ENCODE assay signal across 13 cellular contexts in genomic region chr1:109263234-109263596, GRCh38. TPM values are rescaled to one million over a fixed set of nuclear protein-coding genes. Genes with fewer than 3 reads are reported as not detected.
DNase-seq lines count a peak whose midpoint lies in the region; ATAC-seq, FAIRE-seq and TF ChIP-seq lines count a peak whose summit lies in the region.
"Had no signal": no experiment of that assay in that cellular context is flagged by ENCODE, and none has a peak within 500 bp of the region (broad histone marks: within the 10 kb centered on the region; RNA-seq: fewer than 3 reads in every experiment).

No MANE protein-coding gene starts in this region.

- TF ChIP-seq EP300 in K562 (IDR thresholded peaks at IDR 0.05; ENCODE audit: low read length), result no peak
- TF ChIP-seq EP300 in sigmoid colon (IDR thresholded peaks at IDR 0.05), result no peak

- no peak overlapping the region for H3K9ac ChIP-seq in K562 (ENCODE audit: insufficient read depth in 1 of 2, low read depth in 2 of 2, low read length in 2 of 2)

- H3K4me3 ChIP-seq in K562 (no peak overlapping the region), sigmoid colon (no peak overlapping the region)
- H3K4me3 ChIP-seq: stomach had no signal

- no peak for FAIRE-seq in K562 (lab: Jason Lieb, UNC)

- H3K4me1 ChIP-seq in K562 (replicated peaks in 1 of 2; ENCODE audit: control insufficient read depth in 2 of 2, insufficient read depth in 2 of 2, low read length in 2 of 2), result peaks cover 0 to 37% of the 10 kb centered on the region in 2 experiments; a peak in 2 of 5 replicates
- peaks cover 0 to 9% (median 2%) of the 10 kb centered on the region in 4 donors for H3K4me1 ChIP-seq in sigmoid colon

- no peak overlapping the region for H3K4me3 Mint-ChIP-seq in naive thymus-derived CD8-positive, alpha-beta T cell
- H3K4me3 Mint-ChIP-seq: activated CD4-positive, alpha-beta memory T cell treated with anti-CD3 and anti-CD28 coated beads, Interleukin-2, amount 10 ng/mL, durations not matched to agents 7 days and 5 days had no signal

- CTCF ChIA-PET in K562 (lab: Yijun Ruan, JAX; ENCODE audit: low intra/inter-chr PET ratio), result interaction anchor here (0.6 to 5.5 kb wide), 6 partner anchors 10 to 269 kb away, joined by 3 to 91 read pairs (median 16); partner anchors contain the start of gene SORT1

- no peaks in the 10 kb centered on the region for H3K79me2 ChIP-seq in K562 (ENCODE audit: control insufficient read depth, insufficient read depth, low read length)

- DNase-seq in DMS153 treated with DMSO at 0.1 percent for 48 hours (lab: John Stamatoyannopoulos, UW; ENCODE audit: unreplicated experiment) (peak; percentile 94), K562 (ENCODE audit: extremely low read depth in 1 of 4, low spot score in 3 of 4) (no peak), putamen (ENCODE audit: low spot score) (no peak), sigmoid colon (no peak), SK-N-DZ (ENCODE audit: low spot score) (no peak)
- DNase-seq in naive thymus-derived CD8-positive, alpha-beta T cell, result no peak
- no peak for DNase-seq in effector CD4-positive, alpha-beta T cell
- DNase-seq: NCI-H187 treated with DMSO at 0.1 percent for 48 hours had no signal

- no peak overlapping the region for H2AFZ ChIP-seq in K562 (ENCODE audit: low read depth, low read length)

- peaks cover 45% of the 10 kb centered on the region; the same call in 2 of the 3 replicates for H3K36me3 ChIP-seq in K562 (ENCODE audit: control insufficient read depth, insufficient read depth, low read length)
- H3K36me3 ChIP-seq in sigmoid colon, result peaks cover 0 to 38% (median 4%) of the 10 kb centered on the region in 4 donors

- H3K27me3 ChIP-seq in K562 (ENCODE audit: control insufficient read depth in 2 of 2, insufficient read depth in 2 of 2, low read length in 2 of 2), result no peaks in the 10 kb centered on the region
- no peaks in the 10 kb centered on the region for H3K27me3 ChIP-seq in sigmoid colon
- H3K27me3 ChIP-seq: stomach had no signal

- H3K9me3 ChIP-seq in K562 (replicated peaks; ENCODE audit: control insufficient read depth, insufficient read depth, low read depth, low read length), result no peaks in the 10 kb centered on the region
- H3K9me3 ChIP-seq in sigmoid colon, result no peaks in the 10 kb centered on the region
- H3K9me3 ChIP-seq: stomach had no signal

- no peak for TF ChIP-seq RAD21 in K562 (CRISPR knock-in tag; conservative IDR thresholded peaks at IDR 0.05 in 1 of 2, IDR thresholded peaks at IDR 0.05 in 1 of 2)

- H3K36me3 Mint-ChIP-seq in naive thymus-derived CD8-positive, alpha-beta T cell, result peaks cover 0 to 2% (median 0%) of the 10 kb centered on the region in 3 donors

- no peaks in the 10 kb centered on the region for H3K9me3 Mint-ChIP-seq in naive thymus-derived CD8-positive, alpha-beta T cell
- H3K9me3 Mint-ChIP-seq: activated CD4-positive, alpha-beta memory T cell treated with anti-CD3 and anti-CD28 coated beads, Interleukin-2, amount 10 ng/mL, durations not matched to agents 7 days and 5 days had no signal

- WGBS in K562 (ENCODE audit: insufficient coverage, low coverage, missing lambda C conversion rate), result 48% methylated on average over 10 of the region's 12 CpGs
- WGBS in sigmoid colon, 2 donors, result 74 to 77% methylated on average over 12 of the region's 12 CpGs

- H4K20me1 ChIP-seq in K562 (replicated peaks; ENCODE audit: control insufficient read depth, insufficient read depth, low read length), result no peaks in the 10 kb centered on the region

- peaks cover 4 to 10% (median 5%) of the 10 kb centered on the region in 4 donors for H3K4me1 Mint-ChIP-seq in naive thymus-derived CD8-positive, alpha-beta T cell

- H3K27me3 Mint-ChIP-seq in naive thymus-derived CD8-positive, alpha-beta T cell, result no peaks in the 10 kb centered on the region
- H3K27me3 Mint-ChIP-seq: activated CD4-positive, alpha-beta memory T cell treated with anti-CD3 and anti-CD28 coated beads, Interleukin-2, amount 10 ng/mL, durations not matched to agents 7 days and 5 days had no signal

- no peaks in the 10 kb centered on the region for H3K9me1 ChIP-seq in K562 (ENCODE audit: control insufficient read depth, insufficient read depth, low read length)

- in situ Hi-C loops in K562 (cut with MboI), result loop anchor here (5.0 kb wide), 2 partner anchors 139 to 269 kb away; no protein-coding TSS in a partner anchor

- no peak for TF ChIP-seq POLR2A in K562 (conservative IDR thresholded peaks at IDR 0.05)
- TF ChIP-seq POLR2A in sigmoid colon (IDR thresholded peaks at IDR 0.05), result no peak

- intact Hi-C loops in K562 (cut with micrococcal nuclease), result loop anchor here (1.0 to 10.0 kb wide), 4 partner anchors 62 to 269 kb away; partner anchors contain the start of gene ELAPOR1
- intact Hi-C loops in sigmoid colon (cut with DNase I), result loop anchor here (1.0 kb wide), 1 partner anchor 136 kb away; no protein-coding TSS in a partner anchor

- POLR2A ChIA-PET in K562 (lab: Yijun Ruan, JAX), result interaction anchor here (1.0 to 1.4 kb wide), 2 partner anchors 19 to 135 kb away, joined by 3 to 9 read pairs; partner anchors contain the start of genes PSRC1 and SORT1
- POLR2A ChIA-PET in naive thymus-derived CD8-positive, alpha-beta T cell (lab: Charles Lee), result interaction anchor here (1.3 kb wide), 1 partner anchor 135 kb away, joined by 3 read pairs; no protein-coding TSS in a partner anchor

- no peak overlapping the region for H3K27ac Mint-ChIP-seq in naive thymus-derived CD8-positive, alpha-beta T cell
- H3K27ac Mint-ChIP-seq: activated CD4-positive, alpha-beta memory T cell treated with anti-CD3 and anti-CD28 coated beads, Interleukin-2, amount 10 ng/mL, durations not matched to agents 7 days and 5 days had no signal

- TF ChIP-seq CTCF in K562 (IDR thresholded peaks at IDR 0.05 in 2 of 3, conservative IDR thresholded peaks at IDR 0.05 in 1 of 3; ENCODE audit: insufficient read depth in 2 of 3, low read depth in 1 of 3, low read length in 3 of 3) (no peak), sigmoid colon (IDR thresholded peaks at IDR 0.05) (no peak)

- no TSS peak for BruUV-seq in K562 (replicated peaks; lab: Mats Ljungman, UMichigan)

- peak; percentile 11 for ATAC-seq in HG02642 (IDR thresholded peaks at IDR 0.05; ENCODE audit: poor library complexity, unreplicated experiment)
- ATAC-seq in K562, result peak; percentile 14
- ATAC-seq in naive thymus-derived CD8-positive, alpha-beta T cell, result peak; percentile 23 to 32

- H3K27ac ChIP-seq in K562 (ENCODE audit: extremely low read depth, low read depth, low read length) (no peak overlapping the region), sigmoid colon (peak overlapping the region in 1 of 4 donors; percentile 20)

- no peak overlapping the region for H3K4me2 ChIP-seq in K562 (ENCODE audit: insufficient read depth, low read length)

RNA-seq across cellular contexts. Expression of gene CELSR2, which starts 13.9 kb away (rescaled TPM):
- 44.8 and 129 TPM in 2 replicates for total RNA-seq in K562 (2011; cell fraction: chromatin; rRNA removed; ENCODE audit: low replicate concordance)
- total RNA-seq in K562 (2011; cell fraction: nucleolus; rRNA removed), result 69.9 and 80.7 TPM in 2 replicates
- total RNA-seq in K562 (2011; cell fraction: nucleoplasm; rRNA removed), result 57.7 and 69.2 TPM in 2 replicates
- total RNA-seq in K562 (2014; rRNA removed) (4.1 and 5.9 TPM in 2 replicates), K562 (2014; rRNA removed; fragmentation: Illumina TruSeq; extraction: Trizol) (2.7 and 3.0 TPM in 2 replicates), K562 (2015; rRNA removed; fragmentation: Illumina TruSeq; extraction: Trizol) (4.2 and 5.0 TPM in 2 replicates), K562 (2021) (19.1 and 21.9 TPM in 2 replicates), sigmoid colon (10 to 100 TPM in 1 of 4 donors, 1 to 10 TPM in 3; 3.6 to 10.8 (median 5.3) TPM)
- polyA plus RNA-seq in K562 (2011; rRNA removed) (7.2 and 8.2 TPM in 2 replicates), K562 (2014; fragmentation: Illumina TruSeq; extraction: Trizol) (14.1 and 15.3 TPM in 2 replicates), K562 (2014; fragmentation: Nextera tagmentation; extraction: Ambion mirVana) (under 1 TPM; 0.31 to 0.86 TPM), K562 (2014; rRNA removed) (9.0 and 10.2 TPM in 2 replicates), sigmoid colon (1 to 10 TPM in 1 of 3 donors, under 1 TPM in 2; under 0.01 to 3.3 (median under 0.01) TPM)
- polyA plus RNA-seq in K562 (2011; cell fraction: cytosol; rRNA removed), result 8.3 and 12.6 TPM in 2 replicates
- 38.5 and 63.5 TPM in 2 replicates for polyA plus RNA-seq in K562 (2011; cell fraction: nucleus; rRNA removed)
- 15.6 and 17.8 TPM in 2 replicates for polyA plus RNA-seq in K562 (2012)
- 14.3 and 24.2 TPM in 2 replicates for polyA minus RNA-seq in K562 (2011; rRNA and poly(A)+ RNA removed)
- polyA minus RNA-seq in K562 (2011; cell fraction: cytosol; rRNA and poly(A)+ RNA removed), result 23.8 and 25.3 TPM in 2 replicates
- polyA minus RNA-seq in K562 (2011; cell fraction: nucleus; rRNA and poly(A)+ RNA removed), result 31.9 and 33.1 TPM in 2 replicates
- 1 to 10 TPM; 5.4 to 6.8 TPM for total RNA-seq in naive thymus-derived CD8-positive, alpha-beta T cell
- polyA plus RNA-seq in naive thymus-derived CD8-positive, alpha-beta T cell, result under 1 TPM; 0.20 to 0.94 (median 0.30) TPM
- polyA plus RNA-seq in SK-N-DZ (2014; cell fraction: cytosol; rRNA removed), result 13.3 and 16.5 TPM in 2 replicates
- polyA plus RNA-seq in SK-N-DZ (2014; cell fraction: nucleus; rRNA removed), result 19.1 and 33.5 TPM in 2 replicates

RNA-seq across cellular contexts. Expression of gene PSRC1, which starts 19.7 kb away (rescaled TPM):
- total RNA-seq in K562 (2011; cell fraction: chromatin; rRNA removed; ENCODE audit: low replicate concordance), result 69.7 and 109 TPM in 2 replicates
- 85.4 and 86.3 TPM in 2 replicates for total RNA-seq in K562 (2011; cell fraction: nucleolus; rRNA removed)
- 66.2 and 83.3 TPM in 2 replicates for total RNA-seq in K562 (2011; cell fraction: nucleoplasm; rRNA removed)
- total RNA-seq in K562 (2014; rRNA removed), result 52.2 and 64.0 TPM in 2 replicates
- 27.9 and 28.7 TPM in 2 replicates for total RNA-seq in K562 (2014; rRNA removed; fragmentation: Illumina TruSeq; extraction: Trizol)
- 34.7 and 37.0 TPM in 2 replicates for total RNA-seq in K562 (2015; rRNA removed; fragmentation: Illumina TruSeq; extraction: Trizol)
- total RNA-seq in K562 (2021), result 51.8 and 55.4 TPM in 2 replicates
- 39.3 and 59.5 TPM in 2 replicates for polyA plus RNA-seq in K562 (2011; rRNA removed)
- polyA plus RNA-seq in K562 (2011; cell fraction: cytosol; rRNA removed), result 40.2 and 44.2 TPM in 2 replicates
- polyA plus RNA-seq in K562 (2011; cell fraction: nucleus; rRNA removed), result 225 and 272 TPM in 2 replicates
- 43.7 and 45.1 TPM in 2 replicates for polyA plus RNA-seq in K562 (2012)
- polyA plus RNA-seq in K562 (2014; fragmentation: Illumina TruSeq; extraction: Trizol), result 41.8 and 49.7 TPM in 2 replicates
- 1 to 10 TPM; 6.5 to 7.9 TPM for polyA plus RNA-seq in K562 (2014; fragmentation: Nextera tagmentation; extraction: Ambion mirVana)
- polyA plus RNA-seq in K562 (2014; rRNA removed), result 56.1 and 65.2 TPM in 2 replicates
- polyA minus RNA-seq in K562 (2011; rRNA and poly(A)+ RNA removed), result 16.7 and 17.2 TPM in 2 replicates
- polyA minus RNA-seq in K562 (2011; cell fraction: cytosol; rRNA and poly(A)+ RNA removed), result 15.9 and 17.8 TPM in 2 replicates
- polyA minus RNA-seq in K562 (2011; cell fraction: nucleus; rRNA and poly(A)+ RNA removed), result 23.6 and 43.5 TPM in 2 replicates
- under 1 TPM in 1 of 2 experiments, not detected in 1; 0.31 TPM for total RNA-seq in naive thymus-derived CD8-positive, alpha-beta T cell
- polyA plus RNA-seq in naive thymus-derived CD8-positive, alpha-beta T cell, result under 1 TPM in 1 of 3 donors, not detected in 2; 0.89 TPM
- 10 to 100 TPM in 1 of 4 donors, 1 to 10 TPM in 3; 2.3 to 13.6 (median 7.4) TPM for total RNA-seq in sigmoid colon
- polyA plus RNA-seq in sigmoid colon, result 10 to 100 TPM in 1 of 3 donors, 1 to 10 TPM in 2; 3.0 to 12.2 (median 3.6) TPM
- polyA plus RNA-seq in SK-N-DZ (2014; cell fraction: cytosol; rRNA removed), result 83.0 and 87.1 TPM in 2 replicates
- polyA plus RNA-seq in SK-N-DZ (2014; cell fraction: nucleus; rRNA removed), result 240 and 284 TPM in 2 replicates

RNA-seq across cellular contexts. Expression of gene MYBPHL, which starts 43.6 kb away (rescaled TPM):
- 1.2 and 1.7 TPM in 2 replicates for total RNA-seq in K562 (2011; cell fraction: chromatin; rRNA removed; ENCODE audit: low replicate concordance)
- total RNA-seq in K562 (2011; cell fraction: nucleolus; rRNA removed), result 1.2 TPM in 2 replicates
- 1.5 TPM in 1 of 2 replicates, not detected in the other for total RNA-seq in K562 (2011; cell fraction: nucleoplasm; rRNA removed)
- total RNA-seq in K562 (2014; rRNA removed) (0.49 and 0.50 TPM in 2 replicates), K562 (2014; rRNA removed; fragmentation: Illumina TruSeq; extraction: Trizol) (0.33 and 0.57 TPM in 2 replicates), K562 (2015; rRNA removed; fragmentation: Illumina TruSeq; extraction: Trizol) (0.15 and 0.22 TPM in 2 replicates), K562 (2021) (0.34 and 0.66 TPM in 2 replicates), sigmoid colon (not detected)
- polyA plus RNA-seq in K562 (2011; rRNA removed) (0.60 and 1.9 TPM in 2 replicates), K562 (2014; fragmentation: Illumina TruSeq; extraction: Trizol) (0.22 and 0.36 TPM in 2 replicates), K562 (2014; fragmentation: Nextera tagmentation; extraction: Ambion mirVana) (under 1 TPM; 0.20 TPM), K562 (2014; rRNA removed) (0.08 and 0.45 TPM in 2 replicates), sigmoid colon (not detected)
- 0.52 and 2.6 TPM in 2 replicates for polyA plus RNA-seq in K562 (2011; cell fraction: cytosol; rRNA removed)
- polyA plus RNA-seq in K562 (2011; cell fraction: nucleus; rRNA removed), result 0.73 and 4.1 TPM in 2 replicates
- 0.08 and 0.36 TPM in 2 replicates for polyA plus RNA-seq in K562 (2012)
- 0.42 and 0.74 TPM in 2 replicates for polyA minus RNA-seq in K562 (2011; rRNA and poly(A)+ RNA removed)
- polyA minus RNA-seq in K562 (2011; cell fraction: cytosol; rRNA and poly(A)+ RNA removed), result 0.57 TPM in 1 of 2 replicates, not detected in the other
- 0.56 and 0.67 TPM in 2 replicates for polyA minus RNA-seq in K562 (2011; cell fraction: nucleus; rRNA and poly(A)+ RNA removed)
- total RNA-seq in naive thymus-derived CD8-positive, alpha-beta T cell, result not detected
- polyA plus RNA-seq in naive thymus-derived CD8-positive, alpha-beta T cell, result not detected
- not detected in 2 replicates for polyA plus RNA-seq in SK-N-DZ (2014; cell fraction: cytosol; rRNA removed)
- polyA plus RNA-seq in SK-N-DZ (2014; cell fraction: nucleus; rRNA removed), result not detected in 2 replicates
- total RNA-seq: activated CD4-positive, alpha-beta memory T cell treated with anti-CD3 and anti-CD28 coated beads, Interleukin-2, amount 10 ng/mL, durations not matched to agents 7 days and 5 days; glomerular endothelial cell; HT1080; stomach had no signal

RNA-seq across cellular contexts. Expression of gene SARS1, which starts 49.5 kb away (rescaled TPM):
- 340 and 395 TPM in 2 replicates for total RNA-seq in K562 (2011; cell fraction: chromatin; rRNA removed; ENCODE audit: low replicate concordance)
- total RNA-seq in K562 (2011; cell fraction: nucleolus; rRNA removed), result 195 and 209 TPM in 2 replicates
- 265 and 293 TPM in 2 replicates for total RNA-seq in K562 (2011; cell fraction: nucleoplasm; rRNA removed)
- 254 and 257 TPM in 2 replicates for total RNA-seq in K562 (2014; rRNA removed)
- total RNA-seq in K562 (2014; rRNA removed; fragmentation: Illumina TruSeq; extraction: Trizol), result 273 and 284 TPM in 2 replicates
- total RNA-seq in K562 (2015; rRNA removed; fragmentation: Illumina TruSeq; extraction: Trizol), result 211 and 221 TPM in 2 replicates
- 232 and 246 TPM in 2 replicates for total RNA-seq in K562 (2021)
- polyA plus RNA-seq in K562 (2011; rRNA removed), result 221 and 230 TPM in 2 replicates
- 149 and 217 TPM in 2 replicates for polyA plus RNA-seq in K562 (2011; cell fraction: cytosol; rRNA removed)
- 232 and 336 TPM in 2 replicates for polyA plus RNA-seq in K562 (2011; cell fraction: nucleus; rRNA removed)
- polyA plus RNA-seq in K562 (2012), result 195 and 518 TPM in 2 replicates
- polyA plus RNA-seq in K562 (2014; fragmentation: Illumina TruSeq; extraction: Trizol), result 293 and 317 TPM in 2 replicates
- polyA plus RNA-seq in K562 (2014; fragmentation: Nextera tagmentation; extraction: Ambion mirVana), result 100 to 1,000 TPM; 336 to 623 TPM
- polyA plus RNA-seq in K562 (2014; rRNA removed), result 235 and 240 TPM in 2 replicates
- 227 and 242 TPM in 2 replicates for polyA minus RNA-seq in K562 (2011; rRNA and poly(A)+ RNA removed)
- polyA minus RNA-seq in K562 (2011; cell fraction: cytosol; rRNA and poly(A)+ RNA removed), result 87.5 and 101 TPM in 2 replicates
- 92.1 and 168 TPM in 2 replicates for polyA minus RNA-seq in K562 (2011; cell fraction: nucleus; rRNA and poly(A)+ RNA removed)
- 100 to 1,000 TPM; 205 to 211 TPM for total RNA-seq in naive thymus-derived CD8-positive, alpha-beta T cell
- polyA plus RNA-seq in naive thymus-derived CD8-positive, alpha-beta T cell, result 100 to 1,000 TPM; 117 to 154 (median 127) TPM
- total RNA-seq in sigmoid colon, result 100 to 1,000 TPM; 106 to 160 (median 148) TPM
- 100 to 1,000 TPM; 100 to 135 (median 108) TPM for polyA plus RNA-seq in sigmoid colon
- 236 and 294 TPM in 2 replicates for polyA plus RNA-seq in SK-N-DZ (2014; cell fraction: cytosol; rRNA removed)
- 179 and 180 TPM in 2 replicates for polyA plus RNA-seq in SK-N-DZ (2014; cell fraction: nucleus; rRNA removed)
